In genomic region chr1:160519542-160520435, GRCh38 we compare ENCODE assay signal across 1 cellular context.
TF ChIP-seq lines count a peak whose summit lies in the region.

No MANE protein-coding gene starts in this region.

TF ChIP-seq in GM12878, 131 proteins besides CTCF, POLR2A, EP300 and RAD21 (continues in another document):
- peak; percentile 70; the same call in 1 of the 2 replicates for TF ChIP-seq NFIC (IDR thresholded peaks at IDR 0.05; ENCODE audit: low read depth, low read length)
- TF ChIP-seq TAF1 (IDR thresholded peaks at IDR 0.05; ENCODE audit: borderline replicate concordance, low read depth, low read length) = no peak
- peak; percentile 26 for TF ChIP-seq BCL3 (IDR thresholded peaks at IDR 0.05; ENCODE audit: borderline replicate concordance, insufficient read depth, low read depth, low read length, poor library complexity, severe bottlenecking)
- no peak for TF ChIP-seq SMAD5 (IDR thresholded peaks at IDR 0.05; ENCODE audit: low read depth)
- peak; percentile 42 for TF ChIP-seq MLLT1 (IDR thresholded peaks at IDR 0.05)
- TF ChIP-seq BACH1 (IDR thresholded peaks at IDR 0.05; ENCODE audit: borderline replicate concordance) = no peak
- TF ChIP-seq NKRF (conservative IDR thresholded peaks at IDR 0.05) = 0 out of 2 replicates have a peak, but pooled peaks have one; percentile 30
- TF ChIP-seq TBL1XR1 (IDR thresholded peaks at IDR 0.05; ENCODE audit: low read depth, low read length) = no peak
- peak; percentile 54 for TF ChIP-seq RUNX3 (IDR thresholded peaks at IDR 0.05; ENCODE audit: low read length)
- 0 out of 2 replicates have a peak, but pooled peaks have one; percentile 12 for TF ChIP-seq ZNF24 (IDR thresholded peaks at IDR 0.05)
- no peak for TF ChIP-seq MYB (IDR thresholded peaks at IDR 0.05; ENCODE audit: borderline replicate concordance, low read depth, low read length)
- 0 out of 2 replicates have a peak, but pooled peaks have one; percentile 41 for TF ChIP-seq NBN (IDR thresholded peaks at IDR 0.05)
- TF ChIP-seq ZNF592 (IDR thresholded peaks at IDR 0.05) = no peak
- TF ChIP-seq RELB (IDR thresholded peaks at IDR 0.05; ENCODE audit: low read depth) = peak; percentile 28; the same call in 1 of the 2 replicates
- TF ChIP-seq ZBTB40 (IDR thresholded peaks at IDR 0.05; ENCODE audit: borderline replicate concordance) = 0 out of 2 replicates have a peak, but pooled peaks have one; percentile 18
- no peak for TF ChIP-seq BCLAF1 (IDR thresholded peaks at IDR 0.05)
- no peak for TF ChIP-seq CUX1 (IDR thresholded peaks at IDR 0.05; ENCODE audit: insufficient replicate concordance, low read depth, low read length)
- peak; percentile 54 for TF ChIP-seq JUNB (IDR thresholded peaks at IDR 0.05)
- TF ChIP-seq POLR2AphosphoS5 (IDR thresholded peaks at IDR 0.05; ENCODE audit: low read length) = 0 out of 2 replicates have a peak, but pooled peaks have one; percentile 18
- no peak for TF ChIP-seq MYC (IDR thresholded peaks at IDR 0.05; ENCODE audit: insufficient read depth, insufficient read length, insufficient replicate concordance, low read length, severe bottlenecking)
- TF ChIP-seq TCF7 (IDR thresholded peaks at IDR 0.05; ENCODE audit: borderline replicate concordance) = no peak
- TF ChIP-seq IKZF2 (IDR thresholded peaks at IDR 0.05) = peak in 1 of 2 experiments; percentile 30; a peak in 1 of 4 replicates
- no peak for TF ChIP-seq CEBPB (IDR thresholded peaks at IDR 0.05; ENCODE audit: borderline replicate concordance in 1 of 2, low read depth in 2 of 2, low read length in 2 of 2)
- peak; percentile 68 for TF ChIP-seq EED (IDR thresholded peaks at IDR 0.05; ENCODE audit: low read depth)
- TF ChIP-seq BHLHE40 (IDR thresholded peaks at IDR 0.05; ENCODE audit: borderline replicate concordance in 1 of 2, low read depth in 2 of 2, low read length in 1 of 2) = peak; percentile 29 to 37; a peak in 3 of 4 replicates
- 0 out of 2 replicates have a peak, but pooled peaks have one; percentile 28 for TF ChIP-seq TCF3 (IDR thresholded peaks at IDR 0.05; ENCODE audit: borderline replicate concordance, insufficient read depth, low read depth, low read length)
- no peak for TF ChIP-seq RCOR1 (conservative IDR thresholded peaks at IDR 0.05; ENCODE audit: low read depth, low read length)
- peak; percentile 40 for TF ChIP-seq MXI1 (IDR thresholded peaks at IDR 0.05; ENCODE audit: low read depth, low read length)
- TF ChIP-seq IRF4 (IDR thresholded peaks at IDR 0.05; ENCODE audit: low read depth, low read length) = 0 out of 2 replicates have a peak, but pooled peaks have one; percentile 69
